In the genomic region with DNA sequence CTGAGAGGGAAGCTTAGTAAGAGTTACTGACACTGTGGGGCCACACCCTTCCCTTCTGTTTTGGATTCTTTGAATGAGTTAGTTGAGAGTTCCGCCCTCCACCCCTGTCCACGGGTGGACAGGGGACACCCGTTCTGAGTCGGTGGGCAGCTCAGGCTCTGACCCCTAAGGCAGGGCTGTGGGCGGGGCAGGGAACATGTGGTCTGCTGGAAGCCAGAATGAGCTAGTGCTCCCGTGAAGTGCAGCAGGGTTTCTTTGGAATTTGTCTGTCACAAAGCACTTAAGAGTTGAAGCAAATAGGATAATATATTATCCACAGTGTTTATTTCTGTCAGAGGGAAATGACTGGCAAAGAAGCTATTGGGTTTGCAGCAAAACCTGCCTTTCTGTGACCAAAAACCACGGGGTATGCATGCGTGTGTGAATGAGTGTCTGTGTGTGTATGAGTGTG, we compare ENCODE assay signal across 12 cellular contexts.
A peak's percentile ranks its signal among the peaks of the same experiment; 100 is the strongest.
DNase-seq lines count a peak whose midpoint lies in the region; ATAC-seq and TF ChIP-seq lines count a peak whose summit lies in the region.
"Had no signal": no experiment of that assay in that cellular context is flagged by ENCODE, and none has a peak within 500 bp of the region (broad histone marks: within the 10 kb centered on the region; RNA-seq: fewer than 3 reads in every experiment).

No MANE protein-coding gene starts in this region.

- H3K4me3 ChIP-seq in esophagus squamous epithelium: peak overlapping the region in 1 of 4 donors; percentile 15
- H3K4me3 ChIP-seq in muscle layer of duodenum (ENCODE audit: low read depth in 1 of 2, low read length in 2 of 2): no peak overlapping the region
- H3K4me3 ChIP-seq in aorta (ENCODE audit: low read length in 2 of 2): no peak overlapping the region

- peaks cover 18 to 49% (median 34%) of the 10 kb centered on the region in 3 donors for H3K4me1 ChIP-seq in esophagus squamous epithelium
- H3K4me1 ChIP-seq in muscle layer of duodenum (ENCODE audit: control insufficient read depth in 1 of 2, insufficient read depth in 2 of 2, low read length in 2 of 2): no peaks in the 10 kb centered on the region
- H3K4me1 ChIP-seq in aorta (ENCODE audit: control insufficient read depth in 1 of 2, insufficient read depth in 2 of 2, low read length in 2 of 2): peaks cover 0 to 4% of the 10 kb centered on the region in 2 donors

- intact Hi-C loops in Right ventricle myocardium superior (cut with DNase I): no loop called here
- intact Hi-C loops in left cardiac atrium (cut with DNase I): no loop called here
- intact Hi-C loops in esophagus squamous epithelium (cut with DNase I): no loop called here
- intact Hi-C loops in aorta (cut with DNase I): no loop called here

- peak; percentile 62 for DNase-seq in Right ventricle myocardium superior
- no peak for DNase-seq in left cardiac atrium
- no peak for DNase-seq in esophagus squamous epithelium (lab: John Stamatoyannopoulos, UW)
- no peak for DNase-seq in aorta
- no peak for DNase-seq in HuH-7 (ENCODE audit: low spot score)
- DNase-seq in NOMO-1 (lab: John Stamatoyannopoulos, UW; ENCODE audit: unreplicated experiment in 2 of 2): no peak
- DNase-seq: GF-D8, NCI-H1092 treated with DMSO at 0.1 percent for 48 hours, small intestine had no signal

- TF ChIP-seq CTCF in esophagus squamous epithelium (IDR thresholded peaks at IDR 0.05): no peak

- H3K9me3 ChIP-seq in esophagus squamous epithelium (no peaks in the 10 kb centered on the region), muscle layer of duodenum (ENCODE audit: control insufficient read depth in 1 of 2, low read length in 2 of 2) (no peaks in the 10 kb centered on the region), aorta (ENCODE audit: control insufficient read depth, low read length) (no peaks in the 10 kb centered on the region)

- no peaks in the 10 kb centered on the region for H3K27me3 ChIP-seq in esophagus squamous epithelium
- H3K27me3 ChIP-seq in muscle layer of duodenum (ENCODE audit: low read depth, low read length): no peaks in the 10 kb centered on the region
- no peaks in the 10 kb centered on the region for H3K27me3 ChIP-seq in aorta (ENCODE audit: control insufficient read depth in 1 of 2, insufficient read depth in 2 of 2, low read length in 1 of 2)

- peak; percentile 19 for ATAC-seq in Right ventricle myocardium superior (ENCODE audit: poor library complexity)
- ATAC-seq in left cardiac atrium: no peak
- peak; percentile 25 for ATAC-seq in aorta (ENCODE audit: low FRiP score)
- ATAC-seq in GM19324 (IDR thresholded peaks at IDR 0.05; ENCODE audit: low FRiP score, unreplicated experiment): no peak
- ATAC-seq: WTC11 had no signal

- 43 to 80% methylated on average over 3 to 4 of the region's 8 CpGs for WGBS in esophagus squamous epithelium, 2 donors
- 65 to 68% methylated on average over 8 of the region's 8 CpGs for WGBS in aorta, 2 donors

- H3K36me3 ChIP-seq in esophagus squamous epithelium (peaks cover 0 to 55% (median 0%) of the 10 kb centered on the region in 3 donors), muscle layer of duodenum (ENCODE audit: control insufficient read depth in 1 of 2, insufficient read depth in 2 of 2, low read length in 2 of 2) (peaks cover 11 to 17% of the 10 kb centered on the region in 2 donors), aorta (ENCODE audit: control insufficient read depth in 1 of 2, insufficient read depth in 2 of 2, low read length in 1 of 2) (peaks cover 3 to 5% of the 10 kb centered on the region in 2 donors)

- H3K27ac ChIP-seq in esophagus squamous epithelium (peak overlapping the region; percentile 55 to 90 (median 72)), muscle layer of duodenum (ENCODE audit: low read length) (peak overlapping the region; percentile 22), aorta (ENCODE audit: low read depth in 1 of 2, low read length in 2 of 2) (no peak overlapping the region)

- TF ChIP-seq POLR2A in esophagus squamous epithelium (IDR thresholded peaks at IDR 0.05): no peak

Comparison
In these comparisons a context has a peak if more than half of its experiments do, and no peak if none do; other contexts are left out.
1. ATAC-seq: peak in Right ventricle myocardium superior (single experiment) and aorta (single experiment); none in left cardiac atrium (0 of 2) and GM19324 (single experiment).
2. H3K27ac ChIP-seq: peak in esophagus squamous epithelium (4 of 4) and muscle layer of duodenum (single experiment); none in aorta (0 of 2).